1 cellular context compared by ENCODE assay signal in genomic region chr12:126807312-126807711, GRCh38.
TF ChIP-seq lines count a peak whose summit lies in the region.

No MANE protein-coding gene starts in this region.

TF ChIP-seq in K562, 482 proteins besides CTCF, POLR2A, EP300 and RAD21 (continued from another document):
- TF ChIP-seq SMC3 (conservative IDR thresholded peaks at IDR 0.05; ENCODE audit: insufficient read depth, low read depth, low read length) (no peak), CREM (IDR thresholded peaks at IDR 0.05; ENCODE audit: low read depth) (no peak), ZNF589 (CRISPR knock-in tag; IDR thresholded peaks at IDR 0.05; ENCODE audit: low read depth) (no peak), U2AF2 (optimal IDR thresholded peaks at IDR 0.05; ENCODE audit: low read depth, low read length) (no peak), TAL1 (IDR thresholded peaks at IDR 0.05) (peak; percentile 5; the same call in 1 of the 2 replicates), SNIP1 (IDR thresholded peaks at IDR 0.05; ENCODE audit: low read depth) (no peak), BRD4 (IDR thresholded peaks at IDR 0.05) (no peak), HOMEZ (CRISPR knock-in tag; IDR thresholded peaks at IDR 0.05) (no peak), PCBP2 (IDR thresholded peaks at IDR 0.05; ENCODE audit: low read depth, low read length, poor library complexity, severe bottlenecking) (no peak), ZNF395 (CRISPR knock-in tag; IDR thresholded peaks at IDR 0.05) (no peak), CBFA2T3 (IDR thresholded peaks at IDR 0.05) (peak; percentile 32), ZNF384 (IDR thresholded peaks at IDR 0.05; ENCODE audit: low read depth, low read length) (peak; percentile 46; the same call in 1 of the 2 replicates), HNRNPLL (IDR thresholded peaks at IDR 0.05; ENCODE audit: low read depth, low read length, poor library complexity, severe bottlenecking) (no peak), CBX8 (IDR thresholded peaks at IDR 0.05; ENCODE audit: borderline replicate concordance, extremely low read depth, low read depth, low read length, poor library complexity, severe bottlenecking) (no peak), EZH2 (IDR thresholded peaks at IDR 0.05; ENCODE audit: borderline replicate concordance, low read depth, low read length) (no peak), CBFA2T2 (conservative IDR thresholded peaks at IDR 0.05) (peak; percentile 24; the same call in 1 of the 2 replicates), SRF (CRISPR knock-in tag; IDR thresholded peaks at IDR 0.05) (no peak)
- TF ChIP-seq, protein P1, sequence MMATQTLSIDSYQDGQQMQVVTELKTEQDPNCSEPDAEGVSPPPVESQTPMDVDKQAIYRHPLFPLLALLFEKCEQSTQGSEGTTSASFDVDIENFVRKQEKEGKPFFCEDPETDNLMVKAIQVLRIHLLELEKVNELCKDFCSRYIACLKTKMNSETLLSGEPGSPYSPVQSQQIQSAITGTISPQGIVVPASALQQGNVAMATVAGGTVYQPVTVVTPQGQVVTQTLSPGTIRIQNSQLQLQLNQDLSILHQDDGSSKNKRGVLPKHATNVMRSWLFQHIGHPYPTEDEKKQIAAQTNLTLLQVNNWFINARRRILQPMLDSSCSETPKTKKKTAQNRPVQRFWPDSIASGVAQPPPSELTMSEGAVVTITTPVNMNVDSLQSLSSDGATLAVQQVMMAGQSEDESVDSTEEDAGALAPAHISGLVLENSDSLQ (IDR thresholded peaks at IDR 0.05) = 0 out of 2 replicates have a peak, but pooled peaks have one; percentile 12
- TF ChIP-seq, protein P2, sequence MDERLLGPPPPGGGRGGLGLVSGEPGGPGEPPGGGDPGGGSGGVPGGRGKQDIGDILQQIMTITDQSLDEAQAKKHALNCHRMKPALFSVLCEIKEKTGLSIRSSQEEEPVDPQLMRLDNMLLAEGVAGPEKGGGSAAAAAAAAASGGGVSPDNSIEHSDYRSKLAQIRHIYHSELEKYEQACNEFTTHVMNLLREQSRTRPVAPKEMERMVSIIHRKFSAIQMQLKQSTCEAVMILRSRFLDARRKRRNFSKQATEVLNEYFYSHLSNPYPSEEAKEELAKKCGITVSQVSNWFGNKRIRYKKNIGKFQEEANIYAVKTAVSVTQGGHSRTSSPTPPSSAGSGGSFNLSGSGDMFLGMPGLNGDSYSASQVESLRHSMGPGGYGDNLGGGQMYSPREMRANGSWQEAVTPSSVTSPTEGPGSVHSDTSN (CRISPR knock-in tag; IDR thresholded peaks at IDR 0.05; ENCODE audit: low read depth) = no peak
- TF ChIP-seq, protein P2 (tag; conservative IDR thresholded peaks at IDR 0.05; ENCODE audit: low read depth) = peak; percentile 73
- TF ChIP-seq, protein P3, sequence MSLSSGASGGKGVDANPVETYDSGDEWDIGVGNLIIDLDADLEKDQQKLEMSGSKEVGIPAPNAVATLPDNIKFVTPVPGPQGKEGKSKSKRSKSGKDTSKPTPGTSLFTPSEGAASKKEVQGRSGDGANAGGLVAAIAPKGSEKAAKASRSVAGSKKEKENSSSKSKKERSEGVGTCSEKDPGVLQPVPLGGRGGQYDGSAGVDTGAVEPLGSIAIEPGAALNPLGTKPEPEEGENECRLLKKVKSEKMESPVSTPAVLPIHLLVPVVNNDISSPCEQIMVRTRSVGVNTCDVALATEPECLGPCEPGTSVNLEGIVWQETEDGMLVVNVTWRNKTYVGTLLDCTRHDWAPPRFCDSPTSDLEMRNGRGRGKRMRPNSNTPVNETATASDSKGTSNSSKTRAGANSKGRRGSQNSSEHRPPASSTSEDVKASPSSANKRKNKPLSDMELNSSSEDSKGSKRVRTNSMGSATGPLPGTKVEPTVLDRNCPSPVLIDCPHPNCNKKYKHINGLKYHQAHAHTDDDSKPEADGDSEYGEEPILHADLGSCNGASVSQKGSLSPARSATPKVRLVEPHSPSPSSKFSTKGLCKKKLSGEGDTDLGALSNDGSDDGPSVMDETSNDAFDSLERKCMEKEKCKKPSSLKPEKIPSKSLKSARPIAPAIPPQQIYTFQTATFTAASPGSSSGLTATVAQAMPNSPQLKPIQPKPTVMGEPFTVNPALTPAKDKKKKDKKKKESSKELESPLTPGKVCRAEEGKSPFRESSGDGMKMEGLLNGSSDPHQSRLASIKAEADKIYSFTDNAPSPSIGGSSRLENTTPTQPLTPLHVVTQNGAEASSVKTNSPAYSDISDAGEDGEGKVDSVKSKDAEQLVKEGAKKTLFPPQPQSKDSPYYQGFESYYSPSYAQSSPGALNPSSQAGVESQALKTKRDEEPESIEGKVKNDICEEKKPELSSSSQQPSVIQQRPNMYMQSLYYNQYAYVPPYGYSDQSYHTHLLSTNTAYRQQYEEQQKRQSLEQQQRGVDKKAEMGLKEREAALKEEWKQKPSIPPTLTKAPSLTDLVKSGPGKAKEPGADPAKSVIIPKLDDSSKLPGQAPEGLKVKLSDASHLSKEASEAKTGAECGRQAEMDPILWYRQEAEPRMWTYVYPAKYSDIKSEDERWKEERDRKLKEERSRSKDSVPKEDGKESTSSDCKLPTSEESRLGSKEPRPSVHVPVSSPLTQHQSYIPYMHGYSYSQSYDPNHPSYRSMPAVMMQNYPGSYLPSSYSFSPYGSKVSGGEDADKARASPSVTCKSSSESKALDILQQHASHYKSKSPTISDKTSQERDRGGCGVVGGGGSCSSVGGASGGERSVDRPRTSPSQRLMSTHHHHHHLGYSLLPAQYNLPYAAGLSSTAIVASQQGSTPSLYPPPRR (CRISPR knock-in tag; IDR thresholded peaks at IDR 0.05; ENCODE audit: borderline replicate concordance) = no peak
